In the genomic region with DNA sequence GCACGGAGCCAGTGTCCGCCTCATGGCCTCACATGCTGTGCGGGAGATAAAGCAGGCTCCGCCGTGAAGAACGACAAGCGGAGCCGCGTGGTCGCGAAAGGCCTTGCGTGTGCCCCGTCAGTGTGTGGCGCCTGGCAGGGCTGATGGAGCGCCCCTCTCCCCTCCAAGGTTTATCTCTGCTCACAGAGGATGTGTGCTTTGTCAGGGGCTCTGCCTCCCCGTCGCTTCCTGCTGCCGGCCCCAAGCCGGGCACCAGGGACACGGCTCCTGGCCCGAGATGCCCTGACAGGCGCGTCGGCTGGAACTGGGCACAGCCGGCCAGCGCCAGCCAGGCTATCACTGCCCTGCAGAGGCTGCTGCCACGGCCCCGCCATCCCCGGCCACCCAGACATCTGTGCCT, we compare ENCODE assay signal across 28 cellular contexts.
DNase-seq lines count a peak whose midpoint lies in the region; ATAC-seq and TF ChIP-seq lines count a peak whose summit lies in the region.
"Had no signal": no experiment of that assay in that cellular context is flagged by ENCODE, and none has a peak within 500 bp of the region (broad histone marks: within the 10 kb centered on the region; RNA-seq: fewer than 3 reads in every experiment).

No MANE protein-coding gene starts in this region.

- DNase-seq in BE2C, result peak; percentile 55
- no peak for DNase-seq in Caco-2
- peak; percentile 44 for DNase-seq in endodermal cell
- no peak for DNase-seq in neuronal stem cell (ENCODE audit: low spot score)
- DNase-seq in hepatocyte (ENCODE audit: low spot score), result no peak
- no peak for DNase-seq in tibial artery
- DNase-seq: AML-193; CD8-positive, alpha-beta T cell; DMS 273 treated with DMSO at 0.1 percent for 48 hours; DMS79; EL; GDM1; KBM-7; MV-4-11; NCI-H1105; NCI-H1436 treated with DMSO at 0.1 percent for 48 hours; NCI-H1930; NCI-H446; NCI-H526; NCI-H82; NK-92 treated with Interleukin-12 subunit alpha and Interleukin-12 subunit beta, amount 100 ng/mL, for 24 hours; PC-3; Right ventricle myocardium superior had no signal

- H3K4ac ChIP-seq in neuronal stem cell (ENCODE audit: low read length), result no peak overlapping the region

- peak overlapping the region; percentile 54 for H2AFZ ChIP-seq in neuronal stem cell (ENCODE audit: low read length)
- no peak overlapping the region for H2AFZ ChIP-seq in hepatocyte

- H3K4me3 Mint-ChIP-seq in Caco-2 (ENCODE audit: unreplicated experiment) (no peak overlapping the region), endodermal cell (no peak overlapping the region)
- H3K4me3 Mint-ChIP-seq: CD8-positive, alpha-beta T cell had no signal

- CTCF ChIA-PET in Caco-2 (lab: Charles Lee), result no interaction called here

- H3K9me3 Mint-ChIP-seq in Caco-2 (ENCODE audit: unreplicated experiment) (peaks cover 14% of the 10 kb centered on the region), endodermal cell (peaks cover 2% of the 10 kb centered on the region)
- H3K9me3 Mint-ChIP-seq: CD8-positive, alpha-beta T cell had no signal

- H3K18ac ChIP-seq in neuronal stem cell (ENCODE audit: low read length), result peak overlapping the region; percentile 74

- H2AK5ac ChIP-seq in neuronal stem cell (ENCODE audit: low read depth, low read length), result peak overlapping the region; percentile 56

- H3K9me2 ChIP-seq in hepatocyte (replicated peaks; ENCODE audit: insufficient read depth), result no peaks in the 10 kb centered on the region

- H3K36me3 ChIP-seq in BE2C, result no peaks in the 10 kb centered on the region; the same call in 1 of the 2 replicates
- no peaks in the 10 kb centered on the region for H3K36me3 ChIP-seq in Caco-2 (ENCODE audit: control insufficient read depth, insufficient read depth, low read length)
- H3K36me3 ChIP-seq in endodermal cell (ENCODE audit: control insufficient read depth, insufficient read depth, low read length), result no peaks in the 10 kb centered on the region
- no peaks in the 10 kb centered on the region for H3K36me3 ChIP-seq in neuronal stem cell (replicated peaks in 1 of 2; ENCODE audit: control insufficient read depth in 2 of 2, insufficient read depth in 2 of 2, low read length in 2 of 2)
- H3K36me3 ChIP-seq in hepatocyte (replicated peaks; ENCODE audit: insufficient read depth, low read depth), result no peaks in the 10 kb centered on the region
- H3K36me3 ChIP-seq in tibial artery, result no peaks in the 10 kb centered on the region
- H3K36me3 ChIP-seq: SJSA1 had no signal

- BruUV-seq in Caco-2 (replicated peaks; lab: Mats Ljungman, UMichigan), result no TSS peak

- H3K4me1 ChIP-seq in BE2C (peaks cover 48% of the 10 kb centered on the region), Caco-2 (peaks cover 64% of the 10 kb centered on the region), endodermal cell (ENCODE audit: control insufficient read depth, insufficient read depth, low read length) (peaks cover 4% of the 10 kb centered on the region), neuronal stem cell (ENCODE audit: control insufficient read depth in 2 of 2, insufficient read depth in 1 of 2, low read depth in 1 of 2, low read length in 2 of 2) (peaks cover 27 to 42% of the 10 kb centered on the region in 2 donors), hepatocyte (ENCODE audit: insufficient read depth) (peaks cover 67% of the 10 kb centered on the region), tibial artery (peaks cover 7 to 55% (median 37%) of the 10 kb centered on the region in 4 donors)

- no peak overlapping the region for H3K9ac ChIP-seq in endodermal cell (ENCODE audit: extremely low read depth, low read length, poor library complexity, severe bottlenecking)
- no peak overlapping the region for H3K9ac ChIP-seq in neuronal stem cell (ENCODE audit: low read depth, low read length, poor library complexity)

- H3K9me3 ChIP-seq in BE2C (no peaks in the 10 kb centered on the region), Caco-2 (no peaks in the 10 kb centered on the region), endodermal cell (ENCODE audit: control insufficient read depth, low read length) (no peaks in the 10 kb centered on the region), neuronal stem cell (replicated peaks in 1 of 2; ENCODE audit: control insufficient read depth in 2 of 2, insufficient read depth in 1 of 2, low read depth in 1 of 2, low read length in 2 of 2) (peaks cover 0 to 3% of the 10 kb centered on the region in 2 donors), hepatocyte (ENCODE audit: low read depth) (no peaks in the 10 kb centered on the region), tibial artery (no peaks in the 10 kb centered on the region)
- H3K9me3 ChIP-seq: A549, SJSA1 had no signal

- H3K79me1 ChIP-seq in neuronal stem cell (ENCODE audit: low read depth, low read length), result no peaks in the 10 kb centered on the region

- peaks cover 4% of the 10 kb centered on the region for H4K20me1 ChIP-seq in hepatocyte (ENCODE audit: insufficient read depth, poor library complexity, severe bottlenecking)

- H2BK5ac ChIP-seq in neuronal stem cell (ENCODE audit: low read length), result no peak overlapping the region

- H3K36me3 Mint-ChIP-seq in Caco-2 (ENCODE audit: insufficient read depth, unreplicated experiment) (peaks cover 29% of the 10 kb centered on the region), endodermal cell (ENCODE audit: low read depth) (peaks cover 5% of the 10 kb centered on the region)
- H3K36me3 Mint-ChIP-seq: CD8-positive, alpha-beta T cell had no signal

- POLR2A ChIA-PET in Caco-2 (lab: Charles Lee), result no interaction called here

- peak overlapping the region; percentile 45 for H3K27ac Mint-ChIP-seq in Caco-2 (ENCODE audit: unreplicated experiment)
- H3K27ac Mint-ChIP-seq in endodermal cell, result no peak overlapping the region
- H3K27ac Mint-ChIP-seq: CD8-positive, alpha-beta T cell had no signal

- H3K4me1 Mint-ChIP-seq in Caco-2 (ENCODE audit: low read depth, unreplicated experiment) (peaks cover 52% of the 10 kb centered on the region), endodermal cell (peaks cover 23% of the 10 kb centered on the region)

- no peak overlapping the region for H2BK15ac ChIP-seq in neuronal stem cell (ENCODE audit: low read length)

- TF ChIP-seq CTCF in BE2C (IDR thresholded peaks at IDR 0.05; ENCODE audit: low read depth, low read length) (no peak), Caco-2 (IDR thresholded peaks at IDR 0.05; ENCODE audit: insufficient read depth in 1 of 2, low read depth in 1 of 2, low read length in 1 of 2, severe bottlenecking in 1 of 2, unreplicated experiment in 1 of 2) (no peak), endodermal cell (conservative IDR thresholded peaks at IDR 0.05) (no peak), hepatocyte (IDR thresholded peaks at IDR 0.05; ENCODE audit: poor library complexity) (no peak), tibial artery (IDR thresholded peaks at IDR 0.05) (no peak)

- intact Hi-C loops in Caco-2 (cut with micrococcal nuclease; ENCODE audit: unreplicated experiment), result no loop called here
- intact Hi-C loops in tibial artery (cut with DNase I; ENCODE audit: low total_unique reads), result loop anchor here (5.0 kb wide), 1 partner anchor 35 kb away; no protein-coding TSS in a partner anchor

- no peaks in the 10 kb centered on the region for H3K27me3 Mint-ChIP-seq in Caco-2 (ENCODE audit: insufficient read depth, unreplicated experiment)
- H3K27me3 Mint-ChIP-seq in endodermal cell (ENCODE audit: insufficient read depth), result no peaks in the 10 kb centered on the region

- no peak overlapping the region for H3K23ac ChIP-seq in neuronal stem cell (ENCODE audit: low read depth, low read length, poor library complexity)

- peak overlapping the region; percentile 47 for H2BK120ac ChIP-seq in neuronal stem cell (ENCODE audit: low read depth, low read length)

- no peak for ATAC-seq in GM18867 (IDR thresholded peaks at IDR 0.05; ENCODE audit: unreplicated experiment)
- ATAC-seq: A549, GM12878, PC-3 had no signal

- H3K14ac ChIP-seq in neuronal stem cell (ENCODE audit: low read length), result no peak overlapping the region

- H3K4me2 ChIP-seq in neuronal stem cell (ENCODE audit: insufficient read depth, low read length, poor library complexity, severe bottlenecking), result no peak overlapping the region
- H3K4me2 ChIP-seq in hepatocyte, result no peak overlapping the region
- H3K4me2 ChIP-seq: A549 had no signal

- WGBS in endodermal cell (ENCODE audit: insufficient coverage in 1 of 2, insufficient read length in 1 of 2), 2 experiments, result 93 to 94% methylated on average over 13 to 29 of the region's 29 CpGs
- no CpG with 5 or more reads among the region's 29 CpGs for WGBS in neuronal stem cell (ENCODE audit: extremely low coverage in 2 of 2, insufficient read length in 2 of 2, insufficient replicate concordance in 1 of 2), 2 donors
- 90% methylated on average over 29 of the region's 29 CpGs for WGBS in hepatocyte (ENCODE audit: low lambda C conversion rate, missing lambda C conversion rate)

- H3K4me3 ChIP-seq in BE2C (ENCODE audit: low read depth, low read length), result no peak overlapping the region
- H3K4me3 ChIP-seq in Caco-2 (ENCODE audit: low read depth, low read length), result no peak overlapping the region
- no peak overlapping the region for H3K4me3 ChIP-seq in endodermal cell (ENCODE audit: low read length)
- no peak overlapping the region for H3K4me3 ChIP-seq in neuronal stem cell (ENCODE audit: low read length in 2 of 2)
- no peak overlapping the region for H3K4me3 ChIP-seq in hepatocyte
- H3K4me3 ChIP-seq in tibial artery, result no peak overlapping the region
- H3K4me3 ChIP-seq: A549, GM12878, SJSA1 had no signal

- peak overlapping the region; percentile 61 for H2BK12ac ChIP-seq in neuronal stem cell (ENCODE audit: low read length)

- no peak overlapping the region for H4K8ac ChIP-seq in neuronal stem cell (ENCODE audit: low read depth, low read length)

- H3K27me3 ChIP-seq in BE2C, result no peaks in the 10 kb centered on the region
- H3K27me3 ChIP-seq in Caco-2 (replicated peaks; ENCODE audit: control insufficient read depth, insufficient read depth, low read length), result no peaks in the 10 kb centered on the region
- no peaks in the 10 kb centered on the region for H3K27me3 ChIP-seq in endodermal cell (ENCODE audit: control insufficient read depth, insufficient read depth, low read length, poor library complexity, severe bottlenecking)
- peaks cover 0 to under 1% (median 0%) of the 10 kb centered on the region in 3 experiments for H3K27me3 ChIP-seq in neuronal stem cell (ENCODE audit: control insufficient read depth in 3 of 3, insufficient read depth in 3 of 3, low read depth in 1 of 3, low read length in 3 of 3)
- H3K27me3 ChIP-seq in hepatocyte, result no peaks in the 10 kb centered on the region
- H3K27me3 ChIP-seq in tibial artery, result no peaks in the 10 kb centered on the region
- H3K27me3 ChIP-seq: SJSA1 had no signal

- H4K91ac ChIP-seq in neuronal stem cell (ENCODE audit: low read depth, low read length, poor library complexity), result no peak overlapping the region

- H3K79me2 ChIP-seq in hepatocyte, result peaks cover 13% of the 10 kb centered on the region

- H3K27ac ChIP-seq in endodermal cell (ENCODE audit: low read depth, low read length), result peak overlapping the region; percentile 32
- no peak overlapping the region for H3K27ac ChIP-seq in neuronal stem cell (replicated peaks; ENCODE audit: low read length)
- H3K27ac ChIP-seq in hepatocyte, result no peak overlapping the region
- no peak overlapping the region for H3K27ac ChIP-seq in tibial artery
- H3K27ac ChIP-seq: C4-2B, SJSA1 had no signal

Comparison
In these comparisons a context has a peak if more than half of its experiments do, and no peak if none do; other contexts are left out.
1. DNase-seq: peak in BE2C (single experiment) and endodermal cell (single experiment); none in Caco-2 (0 of 2), neuronal stem cell (single experiment), hepatocyte (single experiment) and tibial artery (0 of 2).